Comparison of ENCODE assay signal across 12 cellular contexts in the genomic region with DNA sequence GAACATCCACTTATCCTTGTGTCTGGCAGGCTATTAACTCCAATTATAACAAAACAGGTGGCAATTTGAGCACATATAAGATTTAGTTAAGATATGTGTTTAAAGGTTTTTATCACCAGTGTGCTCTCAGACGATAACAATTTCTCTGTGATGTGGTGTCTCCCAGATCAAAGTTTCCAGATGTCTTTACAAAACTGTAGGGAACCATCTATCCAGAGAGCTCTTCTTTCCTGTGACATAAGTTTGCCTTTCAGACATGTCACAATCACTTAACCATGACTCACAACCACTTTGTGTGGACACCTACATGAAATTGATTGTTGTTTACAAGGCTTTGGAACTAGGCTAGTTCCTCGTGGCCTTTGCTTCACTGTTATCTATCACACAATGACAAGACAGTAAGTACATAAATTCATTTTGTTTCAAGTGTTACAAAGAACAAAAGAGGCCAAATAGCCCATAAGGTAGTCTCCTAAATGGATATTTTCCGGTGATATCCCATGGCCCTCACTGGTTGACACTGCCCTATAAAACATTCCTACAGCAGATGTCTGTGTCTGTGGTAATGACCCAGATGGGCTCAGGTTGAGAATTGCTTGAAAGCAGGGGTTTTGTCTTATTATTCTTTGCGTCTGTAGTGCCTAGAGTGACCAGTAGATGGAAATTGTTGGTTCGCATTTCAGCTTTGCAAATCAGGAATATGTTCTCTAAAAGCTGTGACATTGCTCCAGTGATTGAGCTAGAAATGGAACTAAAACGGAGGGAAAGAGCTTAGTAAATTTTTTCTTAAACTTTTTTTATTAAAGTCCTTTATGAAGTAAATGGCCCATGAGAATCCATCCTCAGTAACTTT.
A peak's percentile ranks its signal among the peaks of the same experiment; 100 is the strongest.
DNase-seq lines count a peak whose midpoint lies in the region; ATAC-seq and TF ChIP-seq lines count a peak whose summit lies in the region.
"Had no signal": no experiment of that assay in that cellular context is flagged by ENCODE, and none has a peak within 500 bp of the region (broad histone marks: within the 10 kb centered on the region; RNA-seq: fewer than 3 reads in every experiment).

No MANE protein-coding gene starts in this region.

- H3K4me1 Mint-ChIP-seq in WTC11 (no peaks in the 10 kb centered on the region), nephron (no peaks in the 10 kb centered on the region)
- H3K4me1 Mint-ChIP-seq in activated T-cell treated with anti-CD3 and anti-CD28 coated beads, Interleukin-2, amount 50 U/mL, for 24 hours (ENCODE audit: low read depth), result no peaks in the 10 kb centered on the region

- H4K91ac ChIP-seq in IMR-90 (ENCODE audit: insufficient read depth, low read depth, low read length), result no peak overlapping the region

- DNase-seq in IMR-90, result no peak
- DNase-seq in WTC11 (ENCODE audit: low spot score), result no peak
- DNase-seq in GM19238 (ENCODE audit: insufficient read length, low spot score), result no peak
- DNase-seq in coronary artery (ENCODE audit: low spot score), result no peak
- DNase-seq in activated T-cell treated with anti-CD3 and anti-CD28 coated beads, Interleukin-2, amount 50 U/mL, for 24 hours, result no peak
- DNase-seq: activated T-cell treated with anti-CD3 and anti-CD28 coated beads for 4 hours, NCI-H1105 treated with DMSO at 0.1 percent for 48 hours, posterior cingulate gyrus, SW 1271 had no signal

- POLR2A ChIA-PET in IMR-90 (lab: Charles Lee; ENCODE audit: unreplicated experiment), result no interaction called here
- POLR2A ChIA-PET in WTC11 (lab: Charles Lee), result no interaction called here

- no peaks in the 10 kb centered on the region for H3K9me3 ChIP-seq in IMR-90 (ENCODE audit: control insufficient read depth, insufficient read depth, low read length)

- TF ChIP-seq CTCF in GM12874 (IDR thresholded peaks at IDR 0.05; ENCODE audit: insufficient read depth, low read depth, low read length), result 0 out of 2 replicates have a peak, but pooled peaks have one; percentile 5
- 0 out of 2 replicates have a peak, but pooled peaks have one; percentile 12 for TF ChIP-seq CTCF in IMR-90 (conservative IDR thresholded peaks at IDR 0.05; ENCODE audit: low read depth, low read length)
- peak; percentile 46 for TF ChIP-seq CTCF in WTC11 (IDR thresholded peaks at IDR 0.05)
- TF ChIP-seq CTCF in nephron (IDR thresholded peaks at IDR 0.05; ENCODE audit: unreplicated experiment in 3 of 3), result peak; percentile 40 to 52 (median 47)
- no peak for TF ChIP-seq CTCF in coronary artery (IDR thresholded peaks at IDR 0.05)

- no peak for TF ChIP-seq RAD21 in IMR-90 (IDR thresholded peaks at IDR 0.05; ENCODE audit: low read length)

- in situ Hi-C loops in IMR-90 (cut with MboI; ENCODE audit: low sequenced_read_pairs), result no loop called here

- H2BK5ac ChIP-seq in IMR-90 (ENCODE audit: low read depth, low read length, poor library complexity, severe bottlenecking), result no peak overlapping the region

- H3K4me2 ChIP-seq in IMR-90 (ENCODE audit: low read depth, low read length), result no peak overlapping the region

- no peak for ATAC-seq in IMR-90 (ENCODE audit: low read depth)
- ATAC-seq in WTC11, result peak; percentile 81
- no peak for ATAC-seq in HG02588 (IDR thresholded peaks at IDR 0.05; ENCODE audit: unreplicated experiment)

- no peaks in the 10 kb centered on the region for H3K27me3 ChIP-seq in IMR-90 (ENCODE audit: control insufficient read depth, insufficient read depth, low read length)

- H4K20me1 ChIP-seq in IMR-90 (ENCODE audit: insufficient read depth, low read length), result no peaks in the 10 kb centered on the region

- H4K8ac ChIP-seq in IMR-90 (ENCODE audit: low read depth in 2 of 2, low read length in 2 of 2), result no peak overlapping the region

- CTCF ChIA-PET in IMR-90 (lab: Yijun Ruan, JAX) (interaction anchor here (0.6 to 1.5 kb wide), 2 partner anchors 10 to 12 kb away, joined by 3 to 4 read pairs; no protein-coding TSS in a partner anchor), WTC11 (lab: Charles Lee) (interaction anchor here (0.6 to 2.7 kb wide), 7 partner anchors 10 to 213 kb away, joined by 3 to 8 read pairs (median 4); no protein-coding TSS in a partner anchor)

- H3K14ac ChIP-seq in IMR-90 (replicated peaks; ENCODE audit: low read depth, low read length), result no peak overlapping the region

- no peak overlapping the region for H3K56ac ChIP-seq in IMR-90 (ENCODE audit: extremely low read depth, insufficient read depth, low read length)

- H3K36me3 ChIP-seq in IMR-90 (ENCODE audit: control insufficient read depth, insufficient read depth, low read length), result no peaks in the 10 kb centered on the region

- H3K9me1 ChIP-seq in IMR-90 (ENCODE audit: insufficient read depth, low read length), result no peaks in the 10 kb centered on the region

- H3K27ac ChIP-seq in IMR-90 (ENCODE audit: insufficient read depth, low read length) (no peak overlapping the region), coronary artery (no peak overlapping the region)

- dilution Hi-C loops in IMR-90 (cut with HindIII; ENCODE audit: low sequenced_read_pairs, unreplicated experiment), result no loop called here

- H3K27me3 Mint-ChIP-seq in WTC11 (ENCODE audit: low read depth) (no peaks in the 10 kb centered on the region; the same call in 1 of the 2 replicates), nephron (ENCODE audit: low read depth) (no peaks in the 10 kb centered on the region)
- no peaks in the 10 kb centered on the region for H3K27me3 Mint-ChIP-seq in activated T-cell treated with anti-CD3 and anti-CD28 coated beads, Interleukin-2, amount 50 U/mL, for 24 hours

- no peak overlapping the region for H4K5ac ChIP-seq in IMR-90 (ENCODE audit: low read depth, low read length)

- H2BK120ac ChIP-seq in IMR-90 (ENCODE audit: low read depth, low read length), result no peak overlapping the region

- no peak overlapping the region for H3K4ac ChIP-seq in IMR-90 (ENCODE audit: low read depth, low read length)

- no peak overlapping the region for H3K18ac ChIP-seq in IMR-90 (ENCODE audit: low read depth, low read length)

- no TSS peak for BruUV-seq in IMR-90 (replicated peaks; lab: Mats Ljungman, UMichigan)

- no peak for TF ChIP-seq POLR2A in IMR-90 (IDR thresholded peaks at IDR 0.05; ENCODE audit: low read depth, low read length)

- H3K36me3 Mint-ChIP-seq in WTC11 (no peaks in the 10 kb centered on the region), nephron (ENCODE audit: low read depth) (no peaks in the 10 kb centered on the region)
- no peaks in the 10 kb centered on the region for H3K36me3 Mint-ChIP-seq in activated T-cell treated with anti-CD3 and anti-CD28 coated beads, Interleukin-2, amount 50 U/mL, for 24 hours (ENCODE audit: low read depth)

- no peak overlapping the region for H2BK15ac ChIP-seq in IMR-90 (ENCODE audit: low read depth, low read length)

- H2AK5ac ChIP-seq in IMR-90 (ENCODE audit: low read depth, low read length), result no peak overlapping the region

- H3K4me3 Mint-ChIP-seq in WTC11 (no peak overlapping the region), nephron (no peak overlapping the region)
- no peak overlapping the region for H3K4me3 Mint-ChIP-seq in activated T-cell treated with anti-CD3 and anti-CD28 coated beads, Interleukin-2, amount 50 U/mL, for 24 hours

- H3K79me1 ChIP-seq in IMR-90 (ENCODE audit: low read depth in 1 of 2, low read length in 2 of 2), result no peaks in the 10 kb centered on the region

- H3K4me1 ChIP-seq in IMR-90 (ENCODE audit: control insufficient read depth, insufficient read depth, low read length), result no peaks in the 10 kb centered on the region

- WGBS in IMR-90 (ENCODE audit: extremely low coverage in 2 of 2, insufficient read length in 1 of 2), 2 experiments, result no CpG with 5 or more reads among the region's 6 CpGs

- no peak overlapping the region for H2BK20ac ChIP-seq in IMR-90 (ENCODE audit: low read depth, low read length)

- no peak overlapping the region for H3K9ac ChIP-seq in IMR-90 (ENCODE audit: low read depth, low read length)

- H3K9me3 Mint-ChIP-seq in WTC11 (peaks cover 6% of the 10 kb centered on the region), nephron (no peaks in the 10 kb centered on the region)
- H3K9me3 Mint-ChIP-seq in activated T-cell treated with anti-CD3 and anti-CD28 coated beads, Interleukin-2, amount 50 U/mL, for 24 hours, result peaks cover 6% of the 10 kb centered on the region

- H2AK9ac ChIP-seq in IMR-90 (replicated peaks; ENCODE audit: low read depth, low read length, poor library complexity), result no peak overlapping the region

- H3K4me3 ChIP-seq in IMR-90 (ENCODE audit: insufficient read depth, low read depth, low read length) (no peak overlapping the region), coronary artery (no peak overlapping the region)

- H2AFZ ChIP-seq in IMR-90 (replicated peaks; ENCODE audit: low read length, poor library complexity), result no peak overlapping the region

- H3K23ac ChIP-seq in IMR-90 (ENCODE audit: low read depth, low read length), result no peak overlapping the region

- intact Hi-C loops in IMR-90 (cut with micrococcal nuclease), result no loop called here

- H3K27ac Mint-ChIP-seq in WTC11, result no peak overlapping the region
- no peak overlapping the region for H3K27ac Mint-ChIP-seq in nephron
- no peak overlapping the region for H3K27ac Mint-ChIP-seq in activated T-cell treated with anti-CD3 and anti-CD28 coated beads, Interleukin-2, amount 50 U/mL, for 24 hours

TF ChIP-seq in IMR-90, 13 proteins besides CTCF, POLR2A, EP300 and RAD21 (continues in another document):
- TF ChIP-seq MAFK (IDR thresholded peaks at IDR 0.05; ENCODE audit: low read depth, low read length) (no peak), MAZ (IDR thresholded peaks at IDR 0.05; ENCODE audit: borderline replicate concordance, low read depth, low read length) (no peak), CEBPB (IDR thresholded peaks at IDR 0.05; ENCODE audit: low read depth, low read length) (no peak), FOS (IDR thresholded peaks at IDR 0.05; ENCODE audit: low read depth, low read length) (no peak)

TF ChIP-seq in WTC11, 78 proteins besides CTCF, POLR2A, EP300 and RAD21 (continues in another document):
- TF ChIP-seq NR1H2 (CRISPR knock-in tag; IDR thresholded peaks at IDR 0.05) (no peak), NR3C1 (CRISPR knock-in tag; conservative IDR thresholded peaks at IDR 0.05; ENCODE audit: low read depth) (no peak), ZNF396 (CRISPR knock-in tag; IDR thresholded peaks at IDR 0.05; ENCODE audit: borderline replicate concordance) (no peak), ZNF423 (CRISPR knock-in tag; IDR thresholded peaks at IDR 0.05) (no peak)
